17 cellular contexts compared by ENCODE assay signal in the genomic region with DNA sequence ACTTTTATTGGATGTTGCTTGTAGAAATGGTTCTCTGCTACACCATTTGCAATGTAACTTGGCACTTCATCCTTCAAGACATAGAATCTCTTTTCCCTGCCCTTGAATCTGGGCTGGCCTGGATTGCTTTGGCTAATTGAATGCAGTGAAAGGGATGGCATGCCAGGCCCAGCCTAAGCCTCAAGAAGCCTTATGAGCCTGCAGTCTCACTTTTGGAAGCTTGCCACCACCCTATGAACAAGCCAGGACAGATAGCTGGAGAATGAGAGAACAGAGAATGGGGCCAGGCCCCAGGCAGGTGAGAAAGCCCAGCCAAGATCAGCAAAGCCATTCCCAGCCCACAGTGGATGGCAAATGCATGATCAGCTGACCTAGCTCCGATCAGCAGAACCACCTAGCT.
DNase-seq lines count a peak whose midpoint lies in the region; ATAC-seq and TF ChIP-seq lines count a peak whose summit lies in the region.
"Had no signal": no experiment of that assay in that cellular context is flagged by ENCODE, and none has a peak within 500 bp of the region (broad histone marks: within the 10 kb centered on the region; RNA-seq: fewer than 3 reads in every experiment).

No MANE protein-coding gene starts in this region.

- peaks cover 28% of the 10 kb centered on the region for H3K4me1 ChIP-seq in A673 (ENCODE audit: insufficient read depth, low read length, poor library complexity, severe bottlenecking)
- H3K4me1 ChIP-seq in mammary epithelial cell (ENCODE audit: insufficient read depth, low read length): peaks cover 5% of the 10 kb centered on the region
- peaks cover 13% of the 10 kb centered on the region for H3K4me1 ChIP-seq in upper lobe of right lung
- no peaks in the 10 kb centered on the region for H3K4me1 ChIP-seq in psoas muscle
- H3K4me1 ChIP-seq: A549 had no signal

- TF ChIP-seq CTCF in A673 (conservative IDR thresholded peaks at IDR 0.05; ENCODE audit: low read depth, low read length) (no peak), mammary epithelial cell (conservative IDR thresholded peaks at IDR 0.05 in 1 of 2, IDR thresholded peaks at IDR 0.05 in 1 of 2; ENCODE audit: extremely low read depth in 1 of 2, insufficient read depth in 1 of 2, low read depth in 1 of 2, low read length in 2 of 2) (no peak), fibroblast of the aortic adventitia (IDR thresholded peaks at IDR 0.05; ENCODE audit: insufficient read depth, low read length) (no peak), upper lobe of right lung (IDR thresholded peaks at IDR 0.05) (no peak), psoas muscle (IDR thresholded peaks at IDR 0.05) (no peak)

- 0% methylated on average over 1 of the region's 1 CpG for WGBS in mammary epithelial cell (ENCODE audit: low coverage, missing lambda C conversion rate)
- 76 to 85% (median 77%) methylated on average over 1 of the region's 1 CpG for WGBS in psoas muscle, 3 donors

- BruUV-seq in A673 (replicated peaks; lab: Mats Ljungman, UMichigan) (no TSS peak), mammary epithelial cell (replicated peaks; lab: Mats Ljungman, UMichigan) (no TSS peak)

- no peaks in the 10 kb centered on the region for H3K79me2 ChIP-seq in mammary epithelial cell (ENCODE audit: insufficient read depth, low read length)

- H3K9me3 ChIP-seq in A673 (ENCODE audit: low read depth, low read length, poor library complexity, severe bottlenecking) (no peaks in the 10 kb centered on the region), mammary epithelial cell (replicated peaks; ENCODE audit: insufficient read depth, low read length) (peaks cover 12% of the 10 kb centered on the region), upper lobe of right lung (no peaks in the 10 kb centered on the region), psoas muscle (no peaks in the 10 kb centered on the region)
- H3K9me3 ChIP-seq: SK-N-SH had no signal

- intact Hi-C loops in A673 (cut with micrococcal nuclease; ENCODE audit: unreplicated experiment): no loop called here
- intact Hi-C loops in mammary epithelial cell (cut with micrococcal nuclease): no loop called here
- intact Hi-C loops in upper lobe of right lung (cut with DNase I): no loop called here
- intact Hi-C loops in psoas muscle (cut with DNase I): no loop called here

- CTCF ChIA-PET in A673 (lab: Charles Lee): no interaction called here
- CTCF ChIA-PET in mammary epithelial cell (lab: Charles Lee; ENCODE audit: low non-redundant PET): no interaction called here

- H3K36me3 ChIP-seq in A673 (ENCODE audit: insufficient read depth, low read length, poor library complexity, severe bottlenecking) (no peaks in the 10 kb centered on the region), mammary epithelial cell (ENCODE audit: insufficient read depth, low read length) (no peaks in the 10 kb centered on the region), upper lobe of right lung (no peaks in the 10 kb centered on the region), psoas muscle (ENCODE audit: insufficient read depth in 1 of 2, low read depth in 1 of 2) (no peaks in the 10 kb centered on the region)

- POLR2A ChIA-PET in A673 (lab: Charles Lee; ENCODE audit: low non-redundant PET): no interaction called here

- no peak overlapping the region for H3K9ac ChIP-seq in mammary epithelial cell (ENCODE audit: insufficient read depth, low read length)
- H3K9ac ChIP-seq: KMS-11, SK-N-SH had no signal

- in situ Hi-C loops in G401 (cut with HindIII; ENCODE audit: low sequenced_read_pairs) (no loop called here), mammary epithelial cell (cut with MboI; ENCODE audit: low sequenced_read_pairs in 2 of 2) (no loop called here)

- H2AFZ ChIP-seq in mammary epithelial cell (ENCODE audit: low read depth, low read length): peak overlapping the region; percentile 40

- no peak overlapping the region for H3K4me2 ChIP-seq in mammary epithelial cell (ENCODE audit: insufficient read depth, low read depth, low read length)
- H3K4me2 ChIP-seq: A549, KMS-11, SK-N-SH had no signal

- H3K4me3 ChIP-seq in A673 (ENCODE audit: low read depth, low read length, poor library complexity, severe bottlenecking) (no peak overlapping the region), mammary epithelial cell (replicated peaks in 1 of 3; ENCODE audit: insufficient read depth in 1 of 3, low read depth in 2 of 3, low read length in 3 of 3) (no peak overlapping the region), fibroblast of the aortic adventitia (ENCODE audit: low read depth, low read length) (no peak overlapping the region), upper lobe of right lung (no peak overlapping the region), psoas muscle (no peak overlapping the region)
- H3K4me3 ChIP-seq: A549 had no signal

- no peak for ATAC-seq in upper lobe of right lung
- ATAC-seq in GM19023 (IDR thresholded peaks at IDR 0.05; ENCODE audit: unreplicated experiment): no peak
- no peak for ATAC-seq in psoas muscle
- ATAC-seq: A549, HepG2 had no signal

- dilution Hi-C loops in mammary epithelial cell (cut with HindIII; ENCODE audit: low sequenced_read_pairs): loop anchor here (5.0 kb wide), 1 partner anchor 106 kb away; no protein-coding TSS in a partner anchor

- no peaks in the 10 kb centered on the region for H4K20me1 ChIP-seq in mammary epithelial cell (ENCODE audit: insufficient read depth, low read length)

- H3K27ac ChIP-seq in A673 (ENCODE audit: low read depth, low read length, poor library complexity, severe bottlenecking): no peak overlapping the region
- no peak overlapping the region for H3K27ac ChIP-seq in mammary epithelial cell (ENCODE audit: insufficient read depth, low read depth, low read length)
- H3K27ac ChIP-seq in upper lobe of right lung: no peak overlapping the region
- H3K27ac ChIP-seq in psoas muscle: no peak overlapping the region
- H3K27ac ChIP-seq: A549, KMS-11 had no signal

- no peaks in the 10 kb centered on the region for H3K27me3 ChIP-seq in A673 (replicated peaks; ENCODE audit: insufficient read depth, low read depth, low read length, poor library complexity)
- H3K27me3 ChIP-seq in mammary epithelial cell (ENCODE audit: insufficient read depth, low read length): no peaks in the 10 kb centered on the region
- no peaks in the 10 kb centered on the region for H3K27me3 ChIP-seq in upper lobe of right lung
- no peaks in the 10 kb centered on the region for H3K27me3 ChIP-seq in psoas muscle (ENCODE audit: insufficient read depth in 3 of 3, low read length in 2 of 3)

- peak; percentile 52 for DNase-seq in A673 (ENCODE audit: low spot score)
- DNase-seq in G401 (ENCODE audit: low spot score): peak; percentile 1
- peak; percentile 87 for DNase-seq in mammary epithelial cell
- peak; percentile 12 for DNase-seq in fibroblast of the aortic adventitia (ENCODE audit: low read depth)
- no peak for DNase-seq in upper lobe of right lung
- DNase-seq in psoas muscle: no peak
- DNase-seq: CD4-positive, alpha-beta T cell; DMS79 treated with DMSO at 0.1 percent for 48 hours; NCI-H1417 treated with DMSO at 0.1 percent for 48 hours; NCI-H2081; NCI-H524 treated with DMSO at 0.1 percent for 48 hours; OCI-M1; SK-N-SH had no signal

Comparison
In these comparisons a context has a peak if more than half of its experiments do, and no peak if none do; other contexts are left out.
1. DNase-seq: peak in A673 (single experiment), G401 (single experiment), mammary epithelial cell (single experiment) and fibroblast of the aortic adventitia (single experiment); none in upper lobe of right lung (single experiment) and psoas muscle (0 of 2).